In genomic region chr22:32378703-32379272, GRCh38 we compare ENCODE assay signal across 8 cellular contexts. TPM values are rescaled to one million over a fixed set of nuclear protein-coding genes. Genes with fewer than 3 reads are reported as not detected.
DNase-seq lines count a peak whose midpoint lies in the region; TF ChIP-seq lines count a peak whose summit lies in the region.

No MANE protein-coding gene starts in this region.

- H3K4me1 ChIP-seq in Peyer's patch = no peaks in the 10 kb centered on the region

- intact Hi-C loops in posterior vena cava (cut with DNase I) = loop anchor here in 1 of 2 donors (10.0 kb wide), 1 partner anchor 56 kb away; no protein-coding TSS in a partner anchor

- no peaks in the 10 kb centered on the region for H3K9me3 Mint-ChIP-seq in T-helper 2 cell treated with Interferon-gamma antibody and Interleukin-4, amounts not matched to agents 5 μg/mL and 100 μg/mL, for 36 hours

- H3K4me3 Mint-ChIP-seq in T-helper 2 cell treated with Interferon-gamma antibody and Interleukin-4, amounts not matched to agents 5 μg/mL and 100 μg/mL, for 36 hours = no peak overlapping the region

- DNase-seq in AG09319 (ENCODE audit: extremely low read depth, low read depth) = no peak
- no peak for DNase-seq in GM12864 (ENCODE audit: low read depth)
- peak in 2 of 3 donors; percentile 53 to 58 for DNase-seq in Peyer's patch
- DNase-seq in fibroblast of mammary gland (ENCODE audit: low read depth) = peak; percentile 40
- peak; percentile 57 for DNase-seq in putamen (ENCODE audit: low spot score)
- no peak for DNase-seq in T-helper 2 cell treated with Interferon-gamma antibody and Interleukin-4, amounts not matched to agents 5 μg/mL and 100 μg/mL, for 36 hours (ENCODE audit: low spot score)
- no peak for DNase-seq in posterior vena cava (ENCODE audit: low spot score)
- no peak for DNase-seq in central memory CD4-positive, alpha-beta T cell

- no peak overlapping the region for H3K27ac ChIP-seq in Peyer's patch

- H3K4me1 Mint-ChIP-seq in T-helper 2 cell treated with Interferon-gamma antibody and Interleukin-4, amounts not matched to agents 5 μg/mL and 100 μg/mL, for 36 hours (ENCODE audit: low read depth) = no peaks in the 10 kb centered on the region

- H3K27me3 Mint-ChIP-seq in T-helper 2 cell treated with Interferon-gamma antibody and Interleukin-4, amounts not matched to agents 5 μg/mL and 100 μg/mL, for 36 hours (ENCODE audit: low read depth) = no peaks in the 10 kb centered on the region

- no peaks in the 10 kb centered on the region for H3K27me3 ChIP-seq in Peyer's patch

- H3K36me3 ChIP-seq in Peyer's patch = no peaks in the 10 kb centered on the region

- H3K9me3 ChIP-seq in Peyer's patch = no peaks in the 10 kb centered on the region

- peak; percentile 41 for TF ChIP-seq CTCF in AG09319 (IDR thresholded peaks at IDR 0.05; ENCODE audit: low read depth, low read length)
- peak; percentile 56 for TF ChIP-seq CTCF in GM12864 (IDR thresholded peaks at IDR 0.05; ENCODE audit: low read depth, low read length, missing control alignments)
- peak in 4 of 6 experiments; percentile 25 to 73 (median 72) for TF ChIP-seq CTCF in Peyer's patch (IDR thresholded peaks at IDR 0.05)
- TF ChIP-seq CTCF in fibroblast of mammary gland (conservative IDR thresholded peaks at IDR 0.05; ENCODE audit: control insufficient read depth, insufficient read depth, low read depth, low read length) = peak; percentile 71

- H3K4me3 ChIP-seq in GM12864 (ENCODE audit: low read depth, low read length) (no peak overlapping the region), Peyer's patch (no peak overlapping the region), fibroblast of mammary gland (ENCODE audit: control insufficient read depth, low read depth, low read length) (no peak overlapping the region)

- no peaks in the 10 kb centered on the region for H3K36me3 Mint-ChIP-seq in T-helper 2 cell treated with Interferon-gamma antibody and Interleukin-4, amounts not matched to agents 5 μg/mL and 100 μg/mL, for 36 hours (ENCODE audit: low read depth)

- no peak for TF ChIP-seq POLR2A in Peyer's patch (IDR thresholded peaks at IDR 0.05)

- H3K27ac Mint-ChIP-seq in T-helper 2 cell treated with Interferon-gamma antibody and Interleukin-4, amounts not matched to agents 5 μg/mL and 100 μg/mL, for 36 hours = no peak overlapping the region

RNA-seq across cellular contexts. Expression of gene RFPL3, which starts 21.1 kb away (rescaled TPM):
- total RNA-seq in Peyer's patch = not detected
- not detected for total RNA-seq in posterior vena cava

RNA-seq across cellular contexts. Expression of gene RTCB, which starts 33.3 kb away (rescaled TPM):
- 100 to 1,000 TPM in 3 of 4 donors, 10 to 100 TPM in 1; 62.7 to 181 (median 126) TPM for total RNA-seq in Peyer's patch
- total RNA-seq in posterior vena cava = 10 to 100 TPM; 42.9 to 45.5 TPM

Comparison
In these comparisons a context has a peak if more than half of its experiments do, and no peak if none do; other contexts are left out.
1. DNase-seq: peak in Peyer's patch (2 of 3), fibroblast of mammary gland (single experiment) and putamen (single experiment); none in AG09319 (single experiment), GM12864 (single experiment), T-helper 2 cell treated with Interferon-gamma antibody and Interleukin-4, amounts not matched to agents 5 μg/mL and 100 μg/mL, for 36 hours (single experiment), posterior vena cava (single experiment) and central memory CD4-positive, alpha-beta T cell (single experiment).
2. Peak in every context shown above with its lines, with median percentiles within 50 percentile points of each other: CTCF ChIP-seq.